Comparison of ENCODE assay signal across 11 cellular contexts in the genomic region with DNA sequence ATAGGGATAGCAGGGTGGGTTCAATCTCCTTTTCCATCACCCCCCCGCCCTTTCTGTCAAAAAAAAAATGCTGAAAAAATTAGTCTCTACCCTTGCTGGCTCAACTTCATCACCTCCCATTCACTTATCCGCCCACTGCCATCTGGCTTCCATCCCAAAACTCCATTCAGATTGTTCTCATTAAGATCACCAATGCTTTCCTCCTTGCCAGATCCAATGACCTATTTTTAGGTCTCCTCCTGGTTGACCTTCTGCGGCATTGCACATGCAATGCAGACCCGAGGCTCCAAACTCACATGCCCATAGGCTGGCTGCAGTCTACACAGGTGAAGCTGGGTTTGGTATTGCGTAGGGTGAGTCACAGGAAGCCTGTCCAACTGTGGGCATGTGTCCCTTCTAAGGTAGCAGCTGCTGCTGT. TPM values are rescaled to one million over a fixed set of nuclear protein-coding genes. Genes with fewer than 3 reads are reported as not detected.
DNase-seq lines count a peak whose midpoint lies in the region; ATAC-seq and TF ChIP-seq lines count a peak whose summit lies in the region.
"Had no signal": no experiment of that assay in that cellular context is flagged by ENCODE, and none has a peak within 500 bp of the region (broad histone marks: within the 10 kb centered on the region; RNA-seq: fewer than 3 reads in every experiment).

No MANE protein-coding gene starts in this region.

- BruUV-seq in IMR-90 (replicated peaks; lab: Mats Ljungman, UMichigan): no TSS peak

- H3K9me1 ChIP-seq in IMR-90 (ENCODE audit: insufficient read depth, low read length): peaks cover 11% of the 10 kb centered on the region

- no peak overlapping the region for H3K56ac ChIP-seq in IMR-90 (ENCODE audit: extremely low read depth, insufficient read depth, low read length)

- peak overlapping the region; percentile 18 for H2AFZ ChIP-seq in IMR-90 (replicated peaks; ENCODE audit: low read length, poor library complexity)

- H3K27me3 ChIP-seq in IMR-90 (ENCODE audit: control insufficient read depth, insufficient read depth, low read length): no peaks in the 10 kb centered on the region; the same call in none of the 2 replicates
- no peaks in the 10 kb centered on the region for H3K27me3 ChIP-seq in right cardiac atrium (ENCODE audit: control insufficient read depth, insufficient read depth)

- H4K8ac ChIP-seq in IMR-90 (ENCODE audit: low read depth in 2 of 2, low read length in 2 of 2): peak overlapping the region in 1 of 2 experiments; percentile 57; a peak in 1 of 4 replicates

- H3K36me3 ChIP-seq in IMR-90 (ENCODE audit: control insufficient read depth, insufficient read depth, low read length): no peaks in the 10 kb centered on the region

- H2AK9ac ChIP-seq in IMR-90 (replicated peaks; ENCODE audit: low read depth, low read length, poor library complexity): no peak overlapping the region

- peaks cover 5% of the 10 kb centered on the region for H3K4me1 ChIP-seq in IMR-90 (ENCODE audit: control insufficient read depth, insufficient read depth, low read length)
- H3K4me1 ChIP-seq in right cardiac atrium (ENCODE audit: control insufficient read depth, insufficient read depth, low read length): peaks cover 9% of the 10 kb centered on the region

- CTCF ChIA-PET in IMR-90 (lab: Yijun Ruan, JAX): no interaction called here

- TF ChIP-seq CTCF in IMR-90 (conservative IDR thresholded peaks at IDR 0.05; ENCODE audit: low read depth, low read length): no peak

- TF ChIP-seq POLR2A in IMR-90 (IDR thresholded peaks at IDR 0.05; ENCODE audit: low read depth, low read length): no peak

- H3K27ac ChIP-seq in IMR-90 (ENCODE audit: insufficient read depth, low read length): peak overlapping the region; percentile 4; the same call in 1 of the 2 replicates
- no peak overlapping the region for H3K27ac ChIP-seq in right cardiac atrium (ENCODE audit: low read length)

- H4K5ac ChIP-seq in IMR-90 (ENCODE audit: low read depth, low read length): peak overlapping the region; percentile 44; the same call in 1 of the 2 replicates

- H3K9me3 ChIP-seq in IMR-90 (ENCODE audit: control insufficient read depth, insufficient read depth, low read length) (peaks cover 3% of the 10 kb centered on the region), right cardiac atrium (ENCODE audit: control insufficient read depth, low read length) (no peaks in the 10 kb centered on the region)

- dilution Hi-C loops in IMR-90 (cut with HindIII; ENCODE audit: low sequenced_read_pairs, unreplicated experiment): no loop called here

- peak; percentile 11; the same call in 1 of the 2 replicates for ATAC-seq in IMR-90 (ENCODE audit: low read depth)
- ATAC-seq in right cardiac atrium: peak; percentile 49 to 60
- ATAC-seq in HG03460 (IDR thresholded peaks at IDR 0.05; ENCODE audit: unreplicated experiment): no peak

- H2BK5ac ChIP-seq in IMR-90 (ENCODE audit: low read depth, low read length, poor library complexity, severe bottlenecking): no peak overlapping the region

- H3K79me1 ChIP-seq in IMR-90 (ENCODE audit: low read depth in 1 of 2, low read length in 2 of 2): no peaks in the 10 kb centered on the region

- H3K14ac ChIP-seq in IMR-90 (replicated peaks; ENCODE audit: low read depth, low read length): peak overlapping the region; percentile 58; the same call in 1 of the 2 replicates

- H2BK15ac ChIP-seq in IMR-90 (ENCODE audit: low read depth, low read length): no peak overlapping the region; the same call in 2 of the 3 replicates

- H3K4me3 ChIP-seq in IMR-90 (ENCODE audit: insufficient read depth, low read depth, low read length) (no peak overlapping the region), right cardiac atrium (ENCODE audit: low read length) (no peak overlapping the region)

- H3K23ac ChIP-seq in IMR-90 (ENCODE audit: low read depth, low read length): 0 out of 2 replicates have a peak overlapping the region, but pooled peaks have one; percentile 33

- in situ Hi-C loops in IMR-90 (cut with MboI; ENCODE audit: low sequenced_read_pairs): no loop called here

- WGBS in IMR-90 (ENCODE audit: extremely low coverage in 2 of 2, insufficient read length in 1 of 2), 2 experiments: 13% methylated on average over 1 of the region's 5 CpGs; no CpG with 5 or more reads in 1 of the 2 experiments
- WGBS in right cardiac atrium: 34% methylated on average over 5 of the region's 5 CpGs

- H2BK120ac ChIP-seq in IMR-90 (ENCODE audit: low read depth, low read length): peak overlapping the region; percentile 37

- DNase-seq in COLO829 (ENCODE audit: low spot score): peak; percentile 22
- peak; percentile 33 for DNase-seq in IMR-90
- peak; percentile 66 for DNase-seq in SW480 (ENCODE audit: low spot score)
- DNase-seq in right cardiac atrium: no peak
- DNase-seq in stimulated activated CD4-positive, alpha-beta T cell treated with anti-CD3 and anti-CD28 coated beads, Interleukin-4, amount 100 ng/mL, for 1 hour: no peak
- no peak for DNase-seq in OCI-M2 (lab: John Stamatoyannopoulos, UW; ENCODE audit: unreplicated experiment)
- no peak for DNase-seq in NCI-H1436 treated with DMSO at 0.1 percent for 48 hours (lab: John Stamatoyannopoulos, UW)
- DNase-seq: H7, immature natural killer cell, NCI-H510A treated with DMSO at 0.1 percent for 48 hours had no signal

- H2BK20ac ChIP-seq in IMR-90 (ENCODE audit: low read depth, low read length): no peak overlapping the region; the same call in 1 of the 2 replicates

- peak overlapping the region; percentile 86; the same call in 1 of the 2 replicates for H2AK5ac ChIP-seq in IMR-90 (ENCODE audit: low read depth, low read length)

- TF ChIP-seq RAD21 in IMR-90 (IDR thresholded peaks at IDR 0.05; ENCODE audit: low read length): no peak

- intact Hi-C loops in IMR-90 (cut with micrococcal nuclease) (no loop called here), right cardiac atrium (cut with DNase I) (no loop called here)

- peak overlapping the region; percentile 74 for H3K4ac ChIP-seq in IMR-90 (ENCODE audit: low read depth, low read length)

- peak overlapping the region; percentile 32; the same call in 1 of the 2 replicates for H4K91ac ChIP-seq in IMR-90 (ENCODE audit: insufficient read depth, low read depth, low read length)

- H4K20me1 ChIP-seq in IMR-90 (ENCODE audit: insufficient read depth, low read length): no peaks in the 10 kb centered on the region

- POLR2A ChIA-PET in IMR-90 (lab: Charles Lee; ENCODE audit: unreplicated experiment): no interaction called here

- H3K18ac ChIP-seq in IMR-90 (ENCODE audit: low read depth, low read length): peak overlapping the region; percentile 12

- H3K4me2 ChIP-seq in IMR-90 (ENCODE audit: low read depth, low read length): no peak overlapping the region; the same call in 1 of the 2 replicates

- no peak overlapping the region for H3K9ac ChIP-seq in IMR-90 (ENCODE audit: low read depth, low read length)

TF ChIP-seq in IMR-90, 13 proteins besides CTCF, POLR2A, EP300 and RAD21:
- TF ChIP-seq BHLHE40 (IDR thresholded peaks at IDR 0.05; ENCODE audit: low read depth, low read length): peak; percentile 3; the same call in 1 of the 2 replicates
- TF ChIP-seq USF2 (IDR thresholded peaks at IDR 0.05; ENCODE audit: low read depth, low read length): no peak
- no peak for TF ChIP-seq NFE2L2 (IDR thresholded peaks at IDR 0.05; ENCODE audit: low read depth, low read length)

RNA-seq across cellular contexts. Expression of gene STIM2, which starts 21.1 kb away (rescaled TPM):
- 24.2 and 27.6 TPM in 2 replicates for total RNA-seq in IMR-90 (2012; rRNA removed)
- 16.1 and 21.7 TPM in 2 replicates for polyA plus RNA-seq in IMR-90 (2012; rRNA removed)
- 6.4 and 16.5 TPM in 2 replicates for polyA plus RNA-seq in IMR-90 (2012; cell fraction: cytosol; rRNA removed)
- polyA plus RNA-seq in IMR-90 (2012; cell fraction: nucleus; rRNA removed; ENCODE audit: low replicate concordance): 39.6 and 54.6 TPM in 2 replicates
- 10 to 100 TPM; 13.9 to 20.8 (median 17.4) TPM for total RNA-seq in right cardiac atrium
- polyA plus RNA-seq in right cardiac atrium: 6.0 TPM

Comparison
In these comparisons a context has a peak if more than half of its experiments do, and no peak if none do; other contexts are left out.
1. DNase-seq: peak in COLO829 (single experiment), IMR-90 (single experiment) and SW480 (single experiment); none in right cardiac atrium (0 of 3), stimulated activated CD4-positive, alpha-beta T cell treated with anti-CD3 and anti-CD28 coated beads, Interleukin-4, amount 100 ng/mL, for 1 hour (single experiment), OCI-M2 (single experiment) and NCI-H1436 treated with DMSO at 0.1 percent for 48 hours (single experiment).